ENCODE assay signal across 28 cellular contexts in the genomic region with DNA sequence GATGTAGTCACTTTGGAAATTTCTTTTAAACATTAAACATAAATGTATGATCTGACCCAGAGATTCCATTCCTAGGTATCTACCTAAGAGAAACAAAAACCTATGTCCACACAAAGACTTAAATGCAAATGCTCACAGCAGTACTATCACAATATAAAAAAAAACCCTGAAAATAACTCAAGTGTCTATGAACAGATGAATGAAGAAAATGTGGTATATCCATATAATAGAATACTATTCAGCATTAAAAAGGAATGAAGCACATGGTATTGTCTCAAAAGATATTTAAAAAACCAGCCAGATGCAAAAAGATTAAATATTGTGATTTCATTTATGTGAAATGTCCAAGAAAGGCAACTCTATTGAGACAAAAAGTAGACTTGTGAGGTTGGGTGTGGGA.
"Had no signal": no experiment of that assay in that cellular context is flagged by ENCODE, and none has a peak within 500 bp of the region (broad histone marks: within the 10 kb centered on the region; RNA-seq: fewer than 3 reads in every experiment).

No MANE protein-coding gene starts in this region.

- DNase-seq: stimulated activated CD4-positive, alpha-beta T cell treated with anti-CD3 and anti-CD28 coated beads, Interleukin-2, amount 100 ng/mL, for 48 hours; stimulated activated CD4-positive, alpha-beta T cell treated with anti-CD3 and anti-CD28 coated beads, Interleukin-4, amount 100 ng/mL, for 1 hour; stimulated activated CD4-positive, alpha-beta T cell treated with anti-CD3 and anti-CD28 coated beads, Interleukin-4, amount 100 ng/mL, for 24 hours; stimulated activated CD4-positive, alpha-beta T cell treated with anti-CD3 and anti-CD28 coated beads, Interleukin-4, amount 100 ng/mL, for 4 hours; stimulated activated CD8-positive, alpha-beta memory T cell treated with anti-CD3 and anti-CD28 coated beads, Interleukin-4, amount 100 ng/mL, for 48 hours; stimulated activated naive B cell treated with anti-CD40 and anti-IgM and Interleukin-4, amounts not matched to agents 10 μg/mL and 1 μg/mL and 100 μg/mL, for 72 hours; stimulated activated naive CD4-positive, alpha-beta T cell treated with Interleukin-2 at 50 U/mL for 16 hours; stimulated activated naive CD8-positive, alpha-beta T cell treated with anti-CD3 and anti-CD28 coated beads, Interleukin-15, amount 100 ng/mL, for 72 hours; stimulated activated naive CD8-positive, alpha-beta T cell treated with anti-CD3 and anti-CD28 coated beads, Interleukin-15, Interleukin-2, amounts not matched to agents 100 U/mL and 50 U/mL, for 24 hours; stomach; substantia nigra; testis; thyroid gland; tibial artery; transverse colon; trophoblast cell; upper lobe of left lung; upper lobe of right lung; uterus had no signal

- H3K4me1 Mint-ChIP-seq: stimulated activated memory B cell treated with anti-CD40 and anti-IgM and Interleukin-4, amounts not matched to agents 10 μg/mL and 1 μg/mL and 100 μg/mL, for 72 hours; stimulated activated naive CD8-positive, alpha-beta T cell treated with anti-CD3 and anti-CD28 coated beads, Interleukin-15, amount 100 ng/mL, for 72 hours had no signal

- FAIRE-seq: urothelium cell line had no signal

- H3K27me3 ChIP-seq: stomach, suprapubic skin, testis, thyroid gland, tibial artery, tibial nerve, transverse colon, upper lobe of left lung, upper lobe of right lung, uterus, vagina had no signal

- H3K27me3 Mint-ChIP-seq: stimulated activated memory B cell treated with anti-CD40 and anti-IgM and Interleukin-4, amounts not matched to agents 10 μg/mL and 1 μg/mL and 100 μg/mL, for 72 hours; stimulated activated naive B cell treated with anti-CD40 and anti-IgM and Interleukin-4, amounts not matched to agents 10 μg/mL and 1 μg/mL and 100 μg/mL, for 72 hours; stimulated activated naive CD8-positive, alpha-beta T cell treated with anti-CD3 and anti-CD28 coated beads, Interleukin-15, amount 100 ng/mL, for 72 hours; stimulated activated naive CD8-positive, alpha-beta T cell treated with anti-CD3 and anti-CD28 coated beads, Interleukin-15, Interleukin-2, amounts not matched to agents 100 ng/mL and 50 ng/mL, for 24 hours; type B pancreatic cell had no signal

- ATAC-seq: stimulated activated effector memory CD8-positive, alpha-beta T cell treated with anti-CD3 and anti-CD28 coated beads, Interleukin-12 subunit alpha, Interleukin-12 subunit beta, amount 100 ng/mL, for 72 hours; stimulated activated memory B cell treated with anti-CD40 and anti-IgM and Interleukin-4, amounts not matched to agents 10 μg/mL and 1 μg/mL and 100 μg/mL, for 72 hours; stimulated activated naive B cell treated with anti-CD40 and anti-IgM and Interleukin-4, amounts not matched to agents 10 μg/mL and 1 μg/mL and 100 μg/mL, for 72 hours; stimulated activated naive CD8-positive, alpha-beta T cell treated with anti-CD3 and anti-CD28 coated beads, Interleukin-15, amount 100 ng/mL, for 72 hours; stimulated activated naive CD8-positive, alpha-beta T cell treated with anti-CD3 and anti-CD28 coated beads, Interleukin-15, Interleukin-2, amounts not matched to agents 100 U/mL and 50 U/mL, for 24 hours; upper lobe of right lung had no signal

- H3K27ac ChIP-seq: stomach, suprapubic skin, testis, thoracic aorta, thyroid gland, tibial artery, tibial nerve, transverse colon, upper lobe of left lung, upper lobe of right lung, uterus, vagina had no signal

- H3K9me3 ChIP-seq: testis, thyroid gland, upper lobe of right lung had no signal

- H3K27ac Mint-ChIP-seq: stimulated activated effector memory CD8-positive, alpha-beta T cell treated with anti-CD3 and anti-CD28 coated beads, Interleukin-12 subunit alpha, Interleukin-12 subunit beta, amount 100 ng/mL, for 72 hours; stimulated activated memory B cell treated with anti-CD40 and anti-IgM and Interleukin-4, amounts not matched to agents 10 μg/mL and 1 μg/mL and 100 μg/mL, for 72 hours; stimulated activated naive B cell treated with anti-CD40 and anti-IgM and Interleukin-4, amounts not matched to agents 10 μg/mL and 1 μg/mL and 100 μg/mL, for 72 hours; stimulated activated naive CD8-positive, alpha-beta T cell treated with anti-CD3 and anti-CD28 coated beads, Interleukin-15, amount 100 ng/mL, for 72 hours; stimulated activated naive CD8-positive, alpha-beta T cell treated with anti-CD3 and anti-CD28 coated beads, Interleukin-15, Interleukin-2, amounts not matched to agents 100 ng/mL and 50 ng/mL, for 24 hours; type B pancreatic cell had no signal

- H3K4me3 ChIP-seq: stomach, suprapubic skin, testis, thoracic aorta, thyroid gland, tibial artery, tibial nerve, transverse colon, upper lobe of left lung, upper lobe of right lung, uterus, vagina had no signal

- H3K4me1 ChIP-seq: stomach, suprapubic skin, testis, thyroid gland, tibial artery, tibial nerve, transverse colon, upper lobe of left lung, upper lobe of right lung, uterus, vagina had no signal

- H3K36me3 ChIP-seq: uterus had no signal

- H3K4me3 Mint-ChIP-seq: stimulated activated effector memory CD8-positive, alpha-beta T cell treated with anti-CD3 and anti-CD28 coated beads, Interleukin-12 subunit alpha, Interleukin-12 subunit beta, amount 100 ng/mL, for 72 hours; stimulated activated memory B cell treated with anti-CD40 and anti-IgM and Interleukin-4, amounts not matched to agents 10 μg/mL and 1 μg/mL and 100 μg/mL, for 72 hours; stimulated activated naive B cell treated with anti-CD40 and anti-IgM and Interleukin-4, amounts not matched to agents 10 μg/mL and 1 μg/mL and 100 μg/mL, for 72 hours; stimulated activated naive CD8-positive, alpha-beta T cell treated with anti-CD3 and anti-CD28 coated beads, Interleukin-15, amount 100 ng/mL, for 72 hours; stimulated activated naive CD8-positive, alpha-beta T cell treated with anti-CD3 and anti-CD28 coated beads, Interleukin-15, Interleukin-2, amounts not matched to agents 100 ng/mL and 50 ng/mL, for 24 hours; type B pancreatic cell had no signal
